32 cellular contexts compared by ENCODE assay signal in the genomic region with DNA sequence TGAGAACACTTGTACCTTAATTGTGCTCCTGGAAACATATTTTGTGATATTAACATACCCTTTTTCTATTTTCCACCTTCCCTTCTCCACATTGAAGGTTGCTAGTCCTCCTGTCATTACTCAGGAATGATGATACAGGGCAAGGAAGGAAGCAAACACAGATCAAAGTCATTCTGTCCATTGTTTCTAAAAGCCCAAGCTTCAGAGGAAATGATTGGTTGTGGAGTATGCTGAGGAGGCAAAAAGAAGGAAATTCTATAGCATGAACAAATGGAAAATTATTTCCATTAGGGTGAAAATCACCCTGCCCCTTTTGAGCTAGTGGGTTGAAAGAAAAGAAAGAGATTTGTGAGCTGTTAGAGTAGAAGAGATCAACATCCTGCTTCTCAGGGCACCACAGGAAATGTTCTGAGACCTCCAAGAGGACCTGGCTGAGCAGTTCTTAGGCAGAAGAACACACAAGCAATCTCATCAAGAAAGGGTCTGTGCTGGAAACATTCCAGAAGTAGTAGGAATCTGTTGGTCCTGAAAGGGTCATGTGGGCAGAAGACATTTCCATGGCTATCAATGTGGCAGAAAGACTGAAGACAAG. TPM values are rescaled to one million over a fixed set of nuclear protein-coding genes. Genes with fewer than 3 reads are reported as not detected.
DNase-seq lines count a peak whose midpoint lies in the region; ATAC-seq, FAIRE-seq and TF ChIP-seq lines count a peak whose summit lies in the region.
"Had no signal": no experiment of that assay in that cellular context is flagged by ENCODE, and none has a peak within 500 bp of the region (broad histone marks: within the 10 kb centered on the region; RNA-seq: fewer than 3 reads in every experiment).

No MANE protein-coding gene starts in this region.

- H3K9me3 ChIP-seq in osteoblast (ENCODE audit: low read depth, low read length) = no peaks in the 10 kb centered on the region
- H3K9me3 ChIP-seq: ovary, thoracic aorta had no signal

- no peaks in the 10 kb centered on the region for H3K36me3 Mint-ChIP-seq in endothelial cell (ENCODE audit: low read depth, unreplicated experiment)

- H3K4me3 ChIP-seq in Jurkat, Clone E6-1 (ENCODE audit: low read length) = no peak overlapping the region
- H3K4me3 ChIP-seq in osteoblast (ENCODE audit: insufficient read depth, low read length) = no peak overlapping the region
- H3K4me3 ChIP-seq: heart left ventricle, ovary, SK-N-MC, thoracic aorta had no signal

- H3K4me1 Mint-ChIP-seq in endothelial cell (ENCODE audit: unreplicated experiment) = peaks cover 24% of the 10 kb centered on the region
- H3K4me1 Mint-ChIP-seq: naive thymus-derived CD8-positive, alpha-beta T cell had no signal

- peaks cover 2% of the 10 kb centered on the region for H3K27me3 Mint-ChIP-seq in endothelial cell (ENCODE audit: unreplicated experiment)
- H3K27me3 Mint-ChIP-seq: dendritic cell treated with granulocyte-macrophage colony-stimulating factor and Interleukin-4, amounts not matched to agents 40 ng/mL and 50 ng/mL, for 4 days had no signal

- TF ChIP-seq CTCF in endothelial cell (IDR thresholded peaks at IDR 0.05; ENCODE audit: unreplicated experiment) = no peak
- TF ChIP-seq CTCF in osteoblast (IDR thresholded peaks at IDR 0.05; ENCODE audit: extremely low read depth, low read depth, low read length) = no peak

- H3K4me1 ChIP-seq in osteoblast (ENCODE audit: insufficient read depth, low read length) = peaks cover 11% of the 10 kb centered on the region
- H3K4me1 ChIP-seq: heart left ventricle had no signal

- H3K4me2 ChIP-seq in osteoblast (ENCODE audit: insufficient read depth, low read length) = peak overlapping the region; percentile 13

- peak overlapping the region; percentile 55 for H2AFZ ChIP-seq in osteoblast (ENCODE audit: low read length)

- H3K36me3 ChIP-seq in osteoblast (ENCODE audit: insufficient read depth, low read length) = no peaks in the 10 kb centered on the region
- H3K36me3 ChIP-seq: heart left ventricle, ovary, thoracic aorta had no signal

- peak; percentile 11 for DNase-seq in Daoy (ENCODE audit: low read depth)
- peak; percentile 10 for DNase-seq in Jurkat, Clone E6-1 (ENCODE audit: low read depth, low spot score)
- no peak for DNase-seq in endothelial cell (ENCODE audit: low spot score)
- DNase-seq in osteoblast (ENCODE audit: insufficient read length, low spot score, missing footprints) = no peak
- no peak for DNase-seq in inferior parietal cortex (ENCODE audit: extremely low spot score)
- DNase-seq in HuH-7 (ENCODE audit: low spot score) = no peak
- DNase-seq in left cardiac atrium = no peak
- no peak for DNase-seq in GM19239 (ENCODE audit: insufficient read length, low spot score)
- DNase-seq: activated CD4-positive, alpha-beta T cell treated with anti-CD3 and anti-CD28 coated beads, Interleukin-2, amount 50 U/mL, for 1 hour; anterior cingulate cortex; C1 segment of cervical spinal cord; Calu3; central memory CD4-positive, alpha-beta T cell; heart left ventricle; KG1; left colon; mesendoderm; naive thymus-derived CD8-positive, alpha-beta T cell; NCI-H1930; NCI-H2227 treated with DMSO at 0.1 percent for 48 hours; ovary; stimulated activated CD4-positive, alpha-beta T cell treated with anti-CD3 and anti-CD28 coated beads, Interleukin-12 subunit alpha, Interleukin-12 subunit beta, amount 100 ng/mL, for 4 hours; stimulated activated CD4-positive, alpha-beta T cell treated with anti-CD3 and anti-CD28 coated beads, Interleukin-4, amount 100 ng/mL, for 24 hours; stimulated activated naive CD4-positive, alpha-beta T cell had no signal

- peak overlapping the region; percentile 52 for H3K27ac ChIP-seq in osteoblast (ENCODE audit: low read depth, low read length)
- H3K27ac ChIP-seq: heart left ventricle, ovary, RWPE1, SK-N-MC, thoracic aorta, VCaP had no signal

- FAIRE-seq in GM19239 (lab: Jason Lieb, UNC) = no peak
- FAIRE-seq: endometrium had no signal

- no peak overlapping the region for H3K4me3 Mint-ChIP-seq in endothelial cell (ENCODE audit: unreplicated experiment)
- H3K4me3 Mint-ChIP-seq: dendritic cell treated with granulocyte-macrophage colony-stimulating factor and Interleukin-4, amounts not matched to agents 40 ng/mL and 50 ng/mL, for 4 days; naive thymus-derived CD8-positive, alpha-beta T cell had no signal

- no peaks in the 10 kb centered on the region for H3K9me3 Mint-ChIP-seq in endothelial cell (ENCODE audit: unreplicated experiment)

- ATAC-seq in left cardiac atrium = no peak
- ATAC-seq: activated naive CD4-positive, alpha-beta T cell treated with anti-CD3 and anti-CD28 coated beads, Interleukin-2, amount 50 U/mL, for 72 hours; heart left ventricle; left colon; naive thymus-derived CD8-positive, alpha-beta T cell had no signal

- intact Hi-C loops in left cardiac atrium (cut with DNase I) = no loop called here

- H4K20me1 ChIP-seq in osteoblast (ENCODE audit: insufficient read depth, low read length) = no peaks in the 10 kb centered on the region

- H3K79me2 ChIP-seq in osteoblast (ENCODE audit: insufficient read depth, low read length) = no peaks in the 10 kb centered on the region

- H3K27me3 ChIP-seq in osteoblast (ENCODE audit: insufficient read depth, low read length) = no peaks in the 10 kb centered on the region
- H3K27me3 ChIP-seq: heart left ventricle, ovary had no signal

- H3K27ac Mint-ChIP-seq in endothelial cell (ENCODE audit: unreplicated experiment) = peak overlapping the region; percentile 93
- H3K27ac Mint-ChIP-seq: activated naive CD4-positive, alpha-beta T cell treated with anti-CD3 and anti-CD28 coated beads, Interleukin-2, amount 50 U/mL, for 72 hours; dendritic cell treated with granulocyte-macrophage colony-stimulating factor and Interleukin-4, amounts not matched to agents 40 ng/mL and 50 ng/mL, for 4 days; naive thymus-derived CD8-positive, alpha-beta T cell had no signal

RNA-seq across cellular contexts. Expression of gene PRRX1, which starts 29.0 kb away (rescaled TPM):
- 2.7 and 4.1 TPM in 2 replicates for total RNA-seq in Daoy (2014; rRNA removed; shearing (Covaris generic))
- not detected for polyA plus RNA-seq in Jurkat, Clone E6-1 (2012; ENCODE audit: insufficient read depth, insufficient read length)
- not detected for total RNA-seq in endothelial cell (ENCODE audit: unreplicated experiment)
- 307 and 427 TPM in 2 replicates for total RNA-seq in osteoblast
- 10 to 100 TPM; 31.4 to 38.6 TPM for total RNA-seq in left cardiac atrium
- total RNA-seq: activated naive CD4-positive, alpha-beta T cell treated with anti-CD3 and anti-CD28 coated beads, Interleukin-2, amount 50 U/mL, for 72 hours; naive thymus-derived CD8-positive, alpha-beta T cell; T-helper 2 cell treated with Interferon-gamma antibody and Interleukin-4, amounts not matched to agents 100 ng/mL and 5 ng/mL, for 36 hours had no signal
- polyA plus RNA-seq: naive thymus-derived CD8-positive, alpha-beta T cell had no signal

Comparison
In these comparisons a context has a peak if more than half of its experiments do, and no peak if none do; other contexts are left out.
1. DNase-seq: peak in Daoy (single experiment) and Jurkat, Clone E6-1 (single experiment); none in endothelial cell (single experiment), osteoblast (single experiment), inferior parietal cortex (single experiment), HuH-7 (single experiment), left cardiac atrium (single experiment) and GM19239 (single experiment).